14 cellular contexts compared by ENCODE assay signal in the genomic region with DNA sequence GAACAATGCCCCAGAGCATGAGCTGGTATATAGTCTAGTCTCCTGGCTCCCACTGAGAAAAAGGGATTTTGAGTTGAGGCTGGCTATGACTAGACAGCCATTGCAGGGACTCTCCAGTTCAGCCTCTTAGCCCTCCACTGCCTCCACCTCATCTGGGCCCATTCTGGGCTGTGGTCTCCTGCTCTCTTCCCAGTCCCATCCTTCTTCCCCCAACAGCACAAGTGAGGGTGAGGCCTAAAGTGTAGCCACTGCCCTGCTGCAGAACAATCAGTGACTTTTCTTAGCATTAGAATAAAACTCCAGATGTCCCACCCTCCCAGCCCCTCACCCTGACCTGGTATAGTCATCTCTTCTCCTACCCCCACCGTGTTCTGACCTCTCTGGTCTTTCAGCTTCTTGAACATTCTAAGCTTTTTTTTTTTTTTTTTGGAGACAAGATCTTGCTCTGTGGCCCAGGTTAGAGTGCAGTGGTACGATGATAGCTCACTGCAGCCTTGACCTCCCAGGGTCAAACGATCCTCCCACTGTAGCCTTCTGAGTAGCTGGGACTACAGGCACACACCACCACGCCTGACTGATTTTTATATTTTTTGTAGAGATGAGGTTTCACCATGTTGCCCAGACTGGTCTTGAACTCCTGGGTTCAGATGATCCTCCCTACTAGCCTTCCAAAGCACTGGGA. TPM values are rescaled to one million over a fixed set of nuclear protein-coding genes. Genes with fewer than 3 reads are reported as not detected.
DNase-seq lines count a peak whose midpoint lies in the region; ATAC-seq and TF ChIP-seq lines count a peak whose summit lies in the region.
"Had no signal": no experiment of that assay in that cellular context is flagged by ENCODE, and none has a peak within 500 bp of the region (broad histone marks: within the 10 kb centered on the region; RNA-seq: fewer than 3 reads in every experiment).

No MANE protein-coding gene starts in this region.

- in situ Hi-C loops in transverse colon (cut with MboI; ENCODE audit: low pct_ligation_motif_present in 1 of 4, low pct_unique_long_range_greater_than_20kb in 1 of 4, low sequenced_read_pairs in 3 of 4), result no loop called here

- DNase-seq in activated naive CD4-positive, alpha-beta T cell treated with anti-CD3 and anti-CD28 coated beads, Interleukin-2, amount 50 U/mL, for 72 hours (ENCODE audit: low spot score in 2 of 2), result no peak
- no peak for DNase-seq in activated naive CD4-positive, alpha-beta T cell treated with anti-CD3 and anti-CD28 coated beads, Interleukin-2, amount 10 ng/mL, durations not matched to agents 7 days and 5 days
- DNase-seq in activated T-helper 1 cell treated with anti-CD3 and anti-CD28 coated beads, Interleukin-12 subunit alpha, Interleukin-12 subunit beta, Interleukin-2, Interleukin-4 antibody, amounts not matched to agents 30 ng/mL and 10 ng/mL and 1 ng/mL, durations not matched to agents 14 hours and 24 hours and 36 hours (ENCODE audit: low spot score), result no peak
- DNase-seq in memory B cell (ENCODE audit: low spot score in 2 of 2), result no peak
- DNase-seq in transverse colon, result no peak
- DNase-seq in stimulated activated CD4-positive, alpha-beta T cell treated with anti-CD3 and anti-CD28 coated beads, Interleukin-12 subunit alpha, Interleukin-12 subunit beta, amount 100 ng/mL, for 4 hours, result no peak
- no peak for DNase-seq in NCI-H748 treated with DMSO at 0.1 percent for 48 hours (lab: John Stamatoyannopoulos, UW)
- no peak for DNase-seq in activated gamma-delta T cell treated with Interleukin-2 at 50 U/mL for 16 hours
- DNase-seq: activated CD8-positive, alpha-beta memory T cell treated with anti-CD3 and anti-CD28 coated beads, Interleukin-2, amount 10 ng/mL, durations not matched to agents 7 days and 5 days; amygdala; kidney glomerular epithelial cell; NCI-H524 treated with DMSO at 0.1 percent for 48 hours; RPMI8226 had no signal

- ATAC-seq in activated naive CD4-positive, alpha-beta T cell treated with anti-CD3 and anti-CD28 coated beads, Interleukin-2, amount 50 U/mL, for 72 hours, result no peak
- no peak for ATAC-seq in memory B cell (ENCODE audit: low read depth)
- ATAC-seq: activated CD8-positive, alpha-beta memory T cell treated with anti-CD3 and anti-CD28 coated beads, Interleukin-2, amount 10 ng/mL, durations not matched to agents 7 days and 5 days had no signal

- TF ChIP-seq EP300 in transverse colon (IDR thresholded peaks at IDR 0.05; ENCODE audit: low read depth), result no peak

- peak overlapping the region; percentile 14 to 70 for H3K27ac Mint-ChIP-seq in activated naive CD4-positive, alpha-beta T cell treated with anti-CD3 and anti-CD28 coated beads, Interleukin-2, amount 50 U/mL, for 72 hours
- no peak overlapping the region for H3K27ac Mint-ChIP-seq in activated naive CD4-positive, alpha-beta T cell treated with anti-CD3 and anti-CD28 coated beads, Interleukin-2, amount 10 ng/mL, durations not matched to agents 7 days and 5 days
- H3K27ac Mint-ChIP-seq in activated T-helper 1 cell treated with anti-CD3 and anti-CD28 coated beads, Interleukin-12 subunit alpha, Interleukin-12 subunit beta, Interleukin-2, Interleukin-4 antibody, amounts not matched to agents 30 ng/mL and 10 ng/mL and 1 ng/mL, durations not matched to agents 14 hours and 24 hours and 36 hours, result peak overlapping the region; percentile 25
- H3K27ac Mint-ChIP-seq in memory B cell, result peak overlapping the region; percentile 41

- no peak overlapping the region for H3K4me3 Mint-ChIP-seq in activated naive CD4-positive, alpha-beta T cell treated with anti-CD3 and anti-CD28 coated beads, Interleukin-2, amount 10 ng/mL, durations not matched to agents 7 days and 5 days
- H3K4me3 Mint-ChIP-seq in activated T-helper 1 cell treated with anti-CD3 and anti-CD28 coated beads, Interleukin-12 subunit alpha, Interleukin-12 subunit beta, Interleukin-2, Interleukin-4 antibody, amounts not matched to agents 30 ng/mL and 10 ng/mL and 1 ng/mL, durations not matched to agents 14 hours and 24 hours and 36 hours, result no peak overlapping the region
- no peak overlapping the region for H3K4me3 Mint-ChIP-seq in memory B cell
- H3K4me3 Mint-ChIP-seq: activated CD8-positive, alpha-beta memory T cell treated with anti-CD3 and anti-CD28 coated beads, Interleukin-2, amount 10 ng/mL, durations not matched to agents 7 days and 5 days had no signal

- H3K27ac ChIP-seq in transverse colon, result peak overlapping the region; percentile 94 to 100 (median 97)
- H3K27ac ChIP-seq: KMS-11 had no signal

- no peaks in the 10 kb centered on the region for H3K9me3 ChIP-seq in transverse colon

- WGBS in transverse colon (ENCODE audit: low coverage in 1 of 2), 2 donors, result 79 to 100% methylated on average over 1 to 4 of the region's 4 CpGs

- H3K36me3 Mint-ChIP-seq in activated naive CD4-positive, alpha-beta T cell treated with anti-CD3 and anti-CD28 coated beads, Interleukin-2, amount 50 U/mL, for 72 hours, result peaks cover 22 to 47% of the 10 kb centered on the region in 2 donors
- peaks cover 40% of the 10 kb centered on the region for H3K36me3 Mint-ChIP-seq in activated naive CD4-positive, alpha-beta T cell treated with anti-CD3 and anti-CD28 coated beads, Interleukin-2, amount 10 ng/mL, durations not matched to agents 7 days and 5 days
- H3K36me3 Mint-ChIP-seq in activated T-helper 1 cell treated with anti-CD3 and anti-CD28 coated beads, Interleukin-12 subunit alpha, Interleukin-12 subunit beta, Interleukin-2, Interleukin-4 antibody, amounts not matched to agents 30 ng/mL and 10 ng/mL and 1 ng/mL, durations not matched to agents 14 hours and 24 hours and 36 hours (ENCODE audit: low read depth), result peaks cover 30% of the 10 kb centered on the region
- H3K36me3 Mint-ChIP-seq in memory B cell, result peaks cover 3% of the 10 kb centered on the region

- CTCF ChIA-PET in activated naive CD4-positive, alpha-beta T cell treated with anti-CD3 and anti-CD28 coated beads, Interleukin-2, amount 10 ng/mL, durations not matched to agents 7 days and 5 days (lab: Charles Lee), result no interaction called here

- TF ChIP-seq CTCF in transverse colon (IDR thresholded peaks at IDR 0.05), result no peak

- no peaks in the 10 kb centered on the region for H3K9me3 Mint-ChIP-seq in activated naive CD4-positive, alpha-beta T cell treated with anti-CD3 and anti-CD28 coated beads, Interleukin-2, amount 50 U/mL, for 72 hours
- no peaks in the 10 kb centered on the region for H3K9me3 Mint-ChIP-seq in activated naive CD4-positive, alpha-beta T cell treated with anti-CD3 and anti-CD28 coated beads, Interleukin-2, amount 10 ng/mL, durations not matched to agents 7 days and 5 days
- no peaks in the 10 kb centered on the region for H3K9me3 Mint-ChIP-seq in activated T-helper 1 cell treated with anti-CD3 and anti-CD28 coated beads, Interleukin-12 subunit alpha, Interleukin-12 subunit beta, Interleukin-2, Interleukin-4 antibody, amounts not matched to agents 30 ng/mL and 10 ng/mL and 1 ng/mL, durations not matched to agents 14 hours and 24 hours and 36 hours
- no peaks in the 10 kb centered on the region for H3K9me3 Mint-ChIP-seq in memory B cell

- H3K4me1 ChIP-seq in transverse colon, result peaks cover 32 to 59% (median 43%) of the 10 kb centered on the region in 4 donors

- no peaks in the 10 kb centered on the region for H3K27me3 Mint-ChIP-seq in activated naive CD4-positive, alpha-beta T cell treated with anti-CD3 and anti-CD28 coated beads, Interleukin-2, amount 10 ng/mL, durations not matched to agents 7 days and 5 days
- H3K27me3 Mint-ChIP-seq in activated T-helper 1 cell treated with anti-CD3 and anti-CD28 coated beads, Interleukin-12 subunit alpha, Interleukin-12 subunit beta, Interleukin-2, Interleukin-4 antibody, amounts not matched to agents 30 ng/mL and 10 ng/mL and 1 ng/mL, durations not matched to agents 14 hours and 24 hours and 36 hours (ENCODE audit: insufficient read depth), result no peaks in the 10 kb centered on the region
- H3K27me3 Mint-ChIP-seq in memory B cell, result no peaks in the 10 kb centered on the region
- H3K27me3 Mint-ChIP-seq: activated CD8-positive, alpha-beta memory T cell treated with anti-CD3 and anti-CD28 coated beads, Interleukin-2, amount 10 ng/mL, durations not matched to agents 7 days and 5 days had no signal

- no peaks in the 10 kb centered on the region for H3K27me3 ChIP-seq in transverse colon

- H3K4me1 Mint-ChIP-seq in activated naive CD4-positive, alpha-beta T cell treated with anti-CD3 and anti-CD28 coated beads, Interleukin-2, amount 10 ng/mL, durations not matched to agents 7 days and 5 days, result peaks cover 66% of the 10 kb centered on the region
- peaks cover 63% of the 10 kb centered on the region for H3K4me1 Mint-ChIP-seq in activated T-helper 1 cell treated with anti-CD3 and anti-CD28 coated beads, Interleukin-12 subunit alpha, Interleukin-12 subunit beta, Interleukin-2, Interleukin-4 antibody, amounts not matched to agents 30 ng/mL and 10 ng/mL and 1 ng/mL, durations not matched to agents 14 hours and 24 hours and 36 hours (ENCODE audit: low read depth)
- peaks cover 48% of the 10 kb centered on the region for H3K4me1 Mint-ChIP-seq in memory B cell

- intact Hi-C loops in activated T-helper 1 cell treated with anti-CD3 and anti-CD28 coated beads, Interleukin-12 subunit alpha, Interleukin-12 subunit beta, Interleukin-2, Interleukin-4 antibody, amounts not matched to agents 30 ng/mL and 10 ng/mL and 1 ng/mL, durations not matched to agents 14 hours and 24 hours and 36 hours (cut with micrococcal nuclease), result no loop called here
- intact Hi-C loops in transverse colon (cut with DNase I; ENCODE audit: low total_unique reads), result no loop called here

- H3K36me3 ChIP-seq in transverse colon, result no peaks in the 10 kb centered on the region

- TF ChIP-seq POLR2A in transverse colon (IDR thresholded peaks at IDR 0.05), result no peak

- H3K4me3 ChIP-seq in transverse colon, result no peak overlapping the region

RNA-seq across cellular contexts. Expression of a gene that starts 4.3 kb away (rescaled TPM):
- 100 to 1,000 TPM in 1 of 2 donors, 10 to 100 TPM in 1; 88.9 to 137 TPM for total RNA-seq in activated naive CD4-positive, alpha-beta T cell treated with anti-CD3 and anti-CD28 coated beads, Interleukin-2, amount 50 U/mL, for 72 hours
- total RNA-seq in activated T-helper 1 cell treated with anti-CD3 and anti-CD28 coated beads, Interleukin-12 subunit alpha, Interleukin-12 subunit beta, Interleukin-2, Interleukin-4 antibody, amounts not matched to agents 30 ng/mL and 10 ng/mL and 1 ng/mL, durations not matched to agents 14 hours and 24 hours and 36 hours, result 103 and 110 TPM in 2 replicates
- 100 to 1,000 TPM in 2 of 4 donors, 10 to 100 TPM in 2; 70.3 to 211 (median 116) TPM for total RNA-seq in transverse colon

RNA-seq across cellular contexts. Expression of a gene that starts 16.1 kb away (rescaled TPM):
- total RNA-seq in activated naive CD4-positive, alpha-beta T cell treated with anti-CD3 and anti-CD28 coated beads, Interleukin-2, amount 50 U/mL, for 72 hours, result 10 to 100 TPM; 18.0 to 20.2 TPM
- total RNA-seq in activated T-helper 1 cell treated with anti-CD3 and anti-CD28 coated beads, Interleukin-12 subunit alpha, Interleukin-12 subunit beta, Interleukin-2, Interleukin-4 antibody, amounts not matched to agents 30 ng/mL and 10 ng/mL and 1 ng/mL, durations not matched to agents 14 hours and 24 hours and 36 hours, result 18.8 and 21.9 TPM in 2 replicates
- 10 to 100 TPM; 12.7 to 75.9 (median 16.9) TPM for total RNA-seq in transverse colon
